14 cellular contexts compared by ENCODE assay signal in genomic region chr12:43789941-43790340, GRCh38. TPM values are rescaled to one million over a fixed set of nuclear protein-coding genes. Genes with fewer than 3 reads are reported as not detected.
DNase-seq lines count a peak whose midpoint lies in the region; ATAC-seq, FAIRE-seq and TF ChIP-seq lines count a peak whose summit lies in the region.
"Had no signal": no experiment of that assay in that cellular context is flagged by ENCODE, and none has a peak within 500 bp of the region (broad histone marks: within the 10 kb centered on the region; RNA-seq: fewer than 3 reads in every experiment).

No MANE protein-coding gene starts in this region.

- H4K20me1 ChIP-seq in astrocyte (ENCODE audit: insufficient read depth, low read length): no peaks in the 10 kb centered on the region

- H3K4me3 ChIP-seq in HEK293 (ENCODE audit: low read depth, low read length): no peak overlapping the region
- no peak overlapping the region for H3K4me3 ChIP-seq in astrocyte (ENCODE audit: insufficient read depth, low read depth, low read length)

- DNase-seq in CD4-positive, alpha-beta T cell: no peak
- peak; percentile 39 for DNase-seq in astrocyte (ENCODE audit: low read depth)
- peak; percentile 50 for DNase-seq in iris pigment epithelial cell (ENCODE audit: low read depth)
- DNase-seq in T-helper 17 cell: no peak
- DNase-seq in hepatic stellate cell (ENCODE audit: low spot score): no peak
- DNase-seq in islet precursor cell: no peak
- DNase-seq: activated CD4-positive, CD25-positive, alpha-beta regulatory T cell treated with anti-CD3 and anti-CD28 coated beads, Interleukin-2, amount 50 U/mL, for 72 hours; HCEC 1CT; left cardiac atrium; NCI-H82 had no signal

- H3K36me3 Mint-ChIP-seq in CD4-positive, alpha-beta T cell (ENCODE audit: low read depth): peaks cover 59% of the 10 kb centered on the region
- peaks cover 4% of the 10 kb centered on the region for H3K36me3 Mint-ChIP-seq in astrocyte (ENCODE audit: low read depth, unreplicated experiment)
- H3K36me3 Mint-ChIP-seq in T-helper 17 cell (ENCODE audit: low read depth): no peaks in the 10 kb centered on the region

- H2AFZ ChIP-seq in astrocyte (ENCODE audit: low read depth, low read length): no peak overlapping the region

- H3K27ac Mint-ChIP-seq in CD4-positive, alpha-beta T cell: peak overlapping the region; percentile 35
- no peak overlapping the region for H3K27ac Mint-ChIP-seq in astrocyte (ENCODE audit: unreplicated experiment)
- no peak overlapping the region for H3K27ac Mint-ChIP-seq in T-helper 17 cell

- no peaks in the 10 kb centered on the region for H3K4me1 Mint-ChIP-seq in CD4-positive, alpha-beta T cell (ENCODE audit: low read depth)
- no peaks in the 10 kb centered on the region for H3K4me1 Mint-ChIP-seq in astrocyte (ENCODE audit: low read depth, unreplicated experiment)
- no peaks in the 10 kb centered on the region for H3K4me1 Mint-ChIP-seq in T-helper 17 cell

- no peak for TF ChIP-seq CTCF in CD4-positive, alpha-beta T cell (IDR thresholded peaks at IDR 0.05)
- no peak for TF ChIP-seq CTCF in HEK293 (tag by site-specific recombination; IDR thresholded peaks at IDR 0.05)
- TF ChIP-seq CTCF in astrocyte (IDR thresholded peaks at IDR 0.05; ENCODE audit: insufficient read depth, low read depth, low read length): no peak

- no peak for FAIRE-seq in astrocyte (lab: Jason Lieb, UNC)

- H3K4me1 ChIP-seq in HEK293 (ENCODE audit: control insufficient read depth, insufficient read depth, low read length): no peaks in the 10 kb centered on the region
- no peaks in the 10 kb centered on the region for H3K4me1 ChIP-seq in astrocyte (ENCODE audit: insufficient read depth, low read length)

- no peaks in the 10 kb centered on the region for H3K27me3 Mint-ChIP-seq in CD4-positive, alpha-beta T cell
- H3K27me3 Mint-ChIP-seq in astrocyte (ENCODE audit: low read depth, unreplicated experiment) (no peaks in the 10 kb centered on the region), T-helper 17 cell (no peaks in the 10 kb centered on the region)

- POLR2A ChIA-PET in CD4-positive, alpha-beta T cell (lab: Charles Lee): no interaction called here
- POLR2A ChIA-PET in HEK293 (lab: Yijun Ruan, JAX): interaction anchor here (0.6 to 1.0 kb wide), 3 partner anchors 16 to 57 kb away, joined by 3 to 5 read pairs (median 5); partner anchors contain the start of genes IRAK4, PUS7L and TWF1

- intact Hi-C loops in CD4-positive, alpha-beta T cell (cut with DNase I, micrococcal nuclease): no loop called here

- no peak overlapping the region for H3K27ac ChIP-seq in CD4-positive, alpha-beta T cell (ENCODE audit: low read depth, low read length)
- H3K27ac ChIP-seq in HEK293 (ENCODE audit: extremely low read depth, low read depth, low read length) (no peak overlapping the region), astrocyte (ENCODE audit: low read depth, low read length) (no peak overlapping the region)
- H3K27ac ChIP-seq: neutrophil had no signal

- no peak overlapping the region for H3K9ac ChIP-seq in astrocyte (ENCODE audit: low read length)

- no peaks in the 10 kb centered on the region for H3K27me3 ChIP-seq in CD4-positive, alpha-beta T cell (ENCODE audit: control insufficient read depth, insufficient read depth, low read length)
- H3K27me3 ChIP-seq in astrocyte (ENCODE audit: insufficient read depth, low read length): no peaks in the 10 kb centered on the region
- H3K27me3 ChIP-seq: neutrophil had no signal

- no peaks in the 10 kb centered on the region for H3K79me2 ChIP-seq in astrocyte (ENCODE audit: insufficient read depth, low read length)

- no peak overlapping the region for H3K4me2 ChIP-seq in astrocyte (ENCODE audit: low read length)

- H3K9me3 Mint-ChIP-seq in CD4-positive, alpha-beta T cell: no peaks in the 10 kb centered on the region
- no peaks in the 10 kb centered on the region for H3K9me3 Mint-ChIP-seq in astrocyte (ENCODE audit: unreplicated experiment)
- H3K9me3 Mint-ChIP-seq: brain had no signal

- no peaks in the 10 kb centered on the region for H3K9me3 ChIP-seq in CD4-positive, alpha-beta T cell (ENCODE audit: control insufficient read depth, low read length)
- H3K9me3 ChIP-seq in HEK293 (ENCODE audit: control insufficient read depth, insufficient read depth, low read depth, low read length) (no peaks in the 10 kb centered on the region), astrocyte (ENCODE audit: insufficient read depth, low read depth, low read length) (no peaks in the 10 kb centered on the region), T-helper 17 cell (ENCODE audit: control insufficient read depth, low read length, poor library complexity, severe bottlenecking) (no peaks in the 10 kb centered on the region)
- H3K9me3 ChIP-seq: neutrophil had no signal

- H3K4me3 Mint-ChIP-seq in CD4-positive, alpha-beta T cell: no peak overlapping the region
- H3K4me3 Mint-ChIP-seq in astrocyte (ENCODE audit: unreplicated experiment): no peak overlapping the region
- H3K4me3 Mint-ChIP-seq in T-helper 17 cell: no peak overlapping the region
- H3K4me3 Mint-ChIP-seq: brain had no signal

- H3K36me3 ChIP-seq in HEK293 (ENCODE audit: control insufficient read depth in 2 of 2, insufficient read depth in 1 of 2, low read length in 2 of 2): peaks cover 9 to 21% of the 10 kb centered on the region in 2 experiments
- H3K36me3 ChIP-seq in astrocyte (ENCODE audit: insufficient read depth, low read length): peaks cover 3% of the 10 kb centered on the region

- ATAC-seq in CD4-positive, alpha-beta T cell (ENCODE audit: poor library complexity): no peak
- ATAC-seq in T-helper 17 cell (no peak), HG03457 (IDR thresholded peaks at IDR 0.05; ENCODE audit: unreplicated experiment) (no peak)

- CTCF ChIA-PET in CD4-positive, alpha-beta T cell (lab: Charles Lee): no interaction called here
- CTCF ChIA-PET in HEK293 (lab: Yijun Ruan, JAX): interaction anchor here (0.7 to 2.0 kb wide), 3 partner anchors 10 to 30 kb away, joined by 3 to 7 read pairs (median 4); no protein-coding TSS in a partner anchor

TF ChIP-seq in HEK293, 187 proteins besides CTCF, POLR2A, EP300 and RAD21 (continues in another document):
- TF ChIP-seq ZNF660 (tag by site-specific recombination; IDR thresholded peaks at IDR 0.05) (0 out of 2 replicates have a peak, but pooled peaks have one; percentile 13), ZNF24 (tag by site-specific recombination; IDR thresholded peaks at IDR 0.05) (peak; percentile 74; the same call in 1 of the 2 replicates), HOXC10 (CRISPR knock-in tag; IDR thresholded peaks at IDR 0.05) (no peak), ZNF184 (tag by site-specific recombination; IDR thresholded peaks at IDR 0.05) (no peak), SCRT1 (tag by site-specific recombination; IDR thresholded peaks at IDR 0.05; ENCODE audit: borderline replicate concordance) (no peak), ZNF394 (tag by site-specific recombination; IDR thresholded peaks at IDR 0.05; ENCODE audit: borderline replicate concordance) (peak; percentile 38; the same call in 1 of the 2 replicates), ZNF335 (tag by site-specific recombination; conservative IDR thresholded peaks at IDR 0.05) (no peak), ZEB2 (tag by site-specific recombination; IDR thresholded peaks at IDR 0.05) (peak; percentile 61; the same call in 1 of the 2 replicates), ZNF138 (tag by site-specific recombination; IDR thresholded peaks at IDR 0.05; ENCODE audit: borderline replicate concordance) (no peak), ZNF16 (tag by site-specific recombination; IDR thresholded peaks at IDR 0.05; ENCODE audit: low read depth) (no peak), ZNF792 (tag by site-specific recombination; IDR thresholded peaks at IDR 0.05) (0 out of 2 replicates have a peak, but pooled peaks have one; percentile 34)
- TF ChIP-seq, protein P1, sequence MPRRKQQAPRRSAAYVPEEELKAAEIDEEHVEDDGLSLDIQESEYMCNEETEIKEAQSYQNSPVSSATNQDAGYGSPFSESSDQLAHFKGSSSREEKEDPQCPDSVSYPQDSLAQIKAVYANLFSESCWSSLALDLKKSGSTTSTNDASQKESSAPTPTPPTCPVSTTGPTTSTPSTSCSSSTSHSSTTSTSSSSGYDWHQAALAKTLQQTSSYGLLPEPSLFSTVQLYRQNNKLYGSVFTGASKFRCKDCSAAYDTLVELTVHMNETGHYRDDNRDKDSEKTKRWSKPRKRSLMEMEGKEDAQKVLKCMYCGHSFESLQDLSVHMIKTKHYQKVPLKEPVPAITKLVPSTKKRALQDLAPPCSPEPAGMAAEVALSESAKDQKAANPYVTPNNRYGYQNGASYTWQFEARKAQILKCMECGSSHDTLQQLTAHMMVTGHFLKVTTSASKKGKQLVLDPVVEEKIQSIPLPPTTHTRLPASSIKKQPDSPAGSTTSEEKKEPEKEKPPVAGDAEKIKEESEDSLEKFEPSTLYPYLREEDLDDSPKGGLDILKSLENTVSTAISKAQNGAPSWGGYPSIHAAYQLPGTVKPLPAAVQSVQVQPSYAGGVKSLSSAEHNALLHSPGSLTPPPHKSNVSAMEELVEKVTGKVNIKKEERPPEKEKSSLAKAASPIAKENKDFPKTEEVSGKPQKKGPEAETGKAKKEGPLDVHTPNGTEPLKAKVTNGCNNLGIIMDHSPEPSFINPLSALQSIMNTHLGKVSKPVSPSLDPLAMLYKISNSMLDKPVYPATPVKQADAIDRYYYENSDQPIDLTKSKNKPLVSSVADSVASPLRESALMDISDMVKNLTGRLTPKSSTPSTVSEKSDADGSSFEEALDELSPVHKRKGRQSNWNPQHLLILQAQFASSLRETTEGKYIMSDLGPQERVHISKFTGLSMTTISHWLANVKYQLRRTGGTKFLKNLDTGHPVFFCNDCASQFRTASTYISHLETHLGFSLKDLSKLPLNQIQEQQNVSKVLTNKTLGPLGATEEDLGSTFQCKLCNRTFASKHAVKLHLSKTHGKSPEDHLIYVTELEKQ (tag by site-specific recombination; IDR thresholded peaks at IDR 0.05; ENCODE audit: borderline replicate concordance): no peak

RNA-seq across cellular contexts. Expression of gene TWF1, which starts 16.2 kb away (rescaled TPM):
- total RNA-seq in CD4-positive, alpha-beta T cell: 10 to 100 TPM; 72.3 to 77.5 TPM
- total RNA-seq in astrocyte: 98.8 and 105 TPM in 2 replicates
- 10 to 100 TPM; 46.4 to 60.7 TPM for total RNA-seq in T-helper 17 cell

RNA-seq across cellular contexts. Expression of gene IRAK4, which starts 31.2 kb away (rescaled TPM):
- total RNA-seq in CD4-positive, alpha-beta T cell: 10 to 100 TPM; 27.3 to 29.0 TPM
- total RNA-seq in astrocyte (8.3 and 9.9 TPM in 2 replicates), T-helper 17 cell (10 to 100 TPM; 44.5 to 53.6 TPM)

RNA-seq across cellular contexts. Expression of gene PUS7L, which starts 31.4 kb away (rescaled TPM):
- total RNA-seq in CD4-positive, alpha-beta T cell: 10 to 100 TPM; 10.9 to 15.3 TPM
- total RNA-seq in astrocyte: 8.9 and 11.4 TPM in 2 replicates
- total RNA-seq in T-helper 17 cell: 10 to 100 TPM; 10.7 to 16.8 TPM

RNA-seq across cellular contexts. Expression of gene TMEM117, which starts 45.9 kb away (rescaled TPM):
- 1 to 10 TPM; 3.4 to 4.4 TPM for total RNA-seq in CD4-positive, alpha-beta T cell
- total RNA-seq in astrocyte (10.6 and 13.1 TPM in 2 replicates), T-helper 17 cell (1 to 10 TPM; 5.8 to 6.5 TPM)

Comparison
In these comparisons a context has a peak if more than half of its experiments do, and no peak if none do; other contexts are left out.
1. DNase-seq: peak in astrocyte (single experiment) and iris pigment epithelial cell (single experiment); none in CD4-positive, alpha-beta T cell (0 of 10), T-helper 17 cell (0 of 3), hepatic stellate cell (single experiment) and islet precursor cell (single experiment).